ENCODE assay signal across 8 cellular contexts in the genomic region with DNA sequence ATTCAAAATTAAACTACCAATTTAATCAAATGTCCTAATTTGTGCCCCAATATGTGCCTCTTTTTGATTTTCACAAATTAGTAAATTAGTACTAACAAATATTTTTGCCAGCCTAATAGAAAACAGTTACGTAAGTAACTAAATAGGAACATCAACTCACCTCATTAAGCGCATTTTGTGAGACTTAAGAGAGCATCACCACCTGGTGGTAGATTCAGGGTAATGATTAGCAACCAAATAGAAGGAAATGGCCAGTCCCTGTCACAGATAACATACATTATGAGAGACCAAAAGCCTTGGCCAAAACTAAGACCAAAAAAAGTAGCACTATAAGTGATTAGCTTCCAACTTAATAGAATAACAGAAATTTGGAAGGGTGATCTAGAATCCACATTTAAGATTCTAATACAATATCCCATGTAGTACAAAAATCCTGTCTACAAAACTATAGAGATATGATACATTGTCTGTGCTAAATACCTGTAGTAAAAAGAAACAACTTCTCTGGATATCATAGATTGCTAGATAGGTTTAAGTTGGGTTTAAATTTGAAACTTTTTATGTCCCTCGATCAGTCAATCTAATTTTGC. TPM values are rescaled to one million over a fixed set of nuclear protein-coding genes. Genes with fewer than 3 reads are reported as not detected.
DNase-seq lines count a peak whose midpoint lies in the region; ATAC-seq and TF ChIP-seq lines count a peak whose summit lies in the region.

No MANE protein-coding gene starts in this region.

- no peaks in the 10 kb centered on the region for H3K4me1 ChIP-seq in DND-41 (ENCODE audit: insufficient read depth, low read length)

- no peaks in the 10 kb centered on the region for H3K79me2 ChIP-seq in DND-41 (ENCODE audit: insufficient read depth, low read length)

- no peak overlapping the region for H3K4me2 ChIP-seq in DND-41 (ENCODE audit: insufficient read depth, low read length)

- H3K4me3 ChIP-seq in DND-41 (ENCODE audit: low read depth in 1 of 2, low read length in 2 of 2) (no peak overlapping the region), cardiac fibroblast (replicated peaks in 1 of 2; ENCODE audit: low read depth in 2 of 2, low read length in 2 of 2) (no peak overlapping the region)

- H2AFZ ChIP-seq in DND-41 (ENCODE audit: low read depth, low read length), result no peak overlapping the region

- DNase-seq in DND-41, result no peak
- peak; percentile 13 for DNase-seq in NCI-H774 (lab: John Stamatoyannopoulos, UW)
- DNase-seq in cardiac fibroblast (ENCODE audit: low read depth in 2 of 2), result peak; percentile 81 to 88
- DNase-seq in left lobe of liver (ENCODE audit: low spot score), result no peak
- no peak for DNase-seq in stimulated activated CD8-positive, alpha-beta memory T cell treated with anti-CD3 and anti-CD28 coated beads, Interleukin-4, amount 100 ng/mL, for 48 hours
- no peak for DNase-seq in activated effector memory CD4-positive, alpha-beta T cell treated with anti-CD3 and anti-CD28 coated beads, Interleukin-2, amount 50 U/mL, for 16 hours

- no peak overlapping the region for H3K27ac ChIP-seq in DND-41 (ENCODE audit: low read length)

- no peak overlapping the region for H3K9ac ChIP-seq in DND-41 (ENCODE audit: low read depth, low read length)

- H3K9me3 ChIP-seq in DND-41 (ENCODE audit: insufficient read depth, low read length, severe bottlenecking), result no peaks in the 10 kb centered on the region

- TF ChIP-seq CTCF in DND-41 (IDR thresholded peaks at IDR 0.05; ENCODE audit: borderline replicate concordance, extremely low read depth, low read length, poor library complexity, severe bottlenecking), result peak; percentile 65
- peak; percentile 65 for TF ChIP-seq CTCF in cardiac fibroblast (IDR thresholded peaks at IDR 0.05; ENCODE audit: low read depth, low read length)

- no peaks in the 10 kb centered on the region for H3K27me3 ChIP-seq in DND-41 (ENCODE audit: insufficient read depth, low read length, poor library complexity)

- H4K20me1 ChIP-seq in DND-41 (ENCODE audit: insufficient read depth, low read length), result no peaks in the 10 kb centered on the region

- H3K36me3 ChIP-seq in DND-41 (ENCODE audit: insufficient read depth, low read length), result no peaks in the 10 kb centered on the region

- ATAC-seq in DND-41 (ENCODE audit: insufficient read depth, low read depth), result 0 out of 3 replicates have a peak, but pooled peaks have one; percentile 49
- peak; percentile 90 for ATAC-seq in GM21360 (IDR thresholded peaks at IDR 0.05; ENCODE audit: unreplicated experiment)
- ATAC-seq in HG03460 (IDR thresholded peaks at IDR 0.05; ENCODE audit: unreplicated experiment), result peak; percentile 92
- ATAC-seq in left lobe of liver, result peak; percentile 93

RNA-seq across cellular contexts. Expression of gene C4orf46, which starts 46.7 kb away (rescaled TPM):
- 0.60 TPM for total RNA-seq in left lobe of liver

RNA-seq across cellular contexts. Expression of gene ETFDH, which starts 47.1 kb away (rescaled TPM):
- total RNA-seq in left lobe of liver, result 134 TPM

Comparison
In these comparisons a context has a peak if more than half of its experiments do, and no peak if none do; other contexts are left out.
1. DNase-seq: peak in NCI-H774 (single experiment) and cardiac fibroblast (2 of 2); none in DND-41 (single experiment), left lobe of liver (single experiment), stimulated activated CD8-positive, alpha-beta memory T cell treated with anti-CD3 and anti-CD28 coated beads, Interleukin-4, amount 100 ng/mL, for 48 hours (single experiment) and activated effector memory CD4-positive, alpha-beta T cell treated with anti-CD3 and anti-CD28 coated beads, Interleukin-2, amount 50 U/mL, for 16 hours (single experiment).
2. Peak in every context shown above with its lines, with median percentiles within 50 percentile points of each other: ATAC-seq.